20 cellular contexts compared by ENCODE assay signal in the genomic region with DNA sequence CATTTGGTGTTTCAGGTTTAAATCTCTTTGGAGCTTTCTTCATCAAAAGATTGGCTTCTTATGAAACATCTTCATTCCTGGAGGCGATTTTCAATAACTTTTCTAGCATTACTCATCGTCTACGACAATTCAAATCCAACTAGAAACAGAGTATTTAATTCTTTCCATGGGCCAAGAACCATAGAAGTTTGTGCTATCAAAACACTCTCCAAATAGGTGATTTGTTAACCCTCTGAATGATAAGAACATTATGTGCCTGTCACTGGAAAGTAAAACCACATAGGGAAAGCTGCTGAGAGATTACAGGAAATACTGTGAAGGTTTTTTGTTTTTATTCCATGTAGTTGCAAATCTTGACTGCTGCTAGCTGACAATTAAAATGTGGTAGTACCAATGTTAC. TPM values are rescaled to one million over a fixed set of nuclear protein-coding genes. Genes with fewer than 3 reads are reported as not detected.
A peak's percentile ranks its signal among the peaks of the same experiment; 100 is the strongest.
DNase-seq lines count a peak whose midpoint lies in the region; ATAC-seq and TF ChIP-seq lines count a peak whose summit lies in the region.
"Had no signal": no experiment of that assay in that cellular context is flagged by ENCODE, and none has a peak within 500 bp of the region (broad histone marks: within the 10 kb centered on the region; RNA-seq: fewer than 3 reads in every experiment).

No MANE protein-coding gene starts in this region.

- H3K9me3 ChIP-seq in RWPE2 (ENCODE audit: severe bottlenecking), result no peaks in the 10 kb centered on the region
- H3K9me3 ChIP-seq: mucosa of descending colon, SJCRH30 had no signal

- ATAC-seq in RWPE2 (ENCODE audit: low read depth), result peak; percentile 53; the same call in 2 of the 3 replicates
- peak; percentile 51 for ATAC-seq in omental fat pad (ENCODE audit: low FRiP score)
- ATAC-seq: mucosa of descending colon; stimulated activated naive CD8-positive, alpha-beta T cell treated with anti-CD3 and anti-CD28 coated beads, Interleukin-15, Interleukin-2, amounts not matched to agents 100 U/mL and 50 U/mL, for 24 hours had no signal

- no peak overlapping the region for H3K4me3 ChIP-seq in AG10803 (ENCODE audit: low read length)
- H3K4me3 ChIP-seq in RWPE2 (ENCODE audit: severe bottlenecking), result no peak overlapping the region
- H3K4me3 ChIP-seq: heart left ventricle, mucosa of descending colon, SJCRH30 had no signal

- H3K27me3 Mint-ChIP-seq in immature natural killer cell (ENCODE audit: low read depth in 3 of 3), result no peaks in the 10 kb centered on the region
- H3K27me3 Mint-ChIP-seq: activated CD4-positive, alpha-beta T cell treated with anti-CD3 and anti-CD28 coated beads, Interleukin-2, amount 10 ng/mL, durations not matched to agents 24 days and 14 days had no signal

- no peaks in the 10 kb centered on the region for H3K36me3 ChIP-seq in RWPE2 (ENCODE audit: low read depth)
- H3K36me3 ChIP-seq: heart left ventricle, SJCRH30 had no signal

- TF ChIP-seq CTCF in AG10803 (conservative IDR thresholded peaks at IDR 0.05; ENCODE audit: low read length), result no peak
- TF ChIP-seq CTCF in RWPE2 (IDR thresholded peaks at IDR 0.05; ENCODE audit: poor library complexity, severe bottlenecking), result no peak
- no peak for TF ChIP-seq CTCF in omental fat pad (IDR thresholded peaks at IDR 0.05)

- H3K4me1 Mint-ChIP-seq in immature natural killer cell, result no peaks in the 10 kb centered on the region
- H3K4me1 Mint-ChIP-seq: activated CD4-positive, alpha-beta T cell treated with anti-CD3 and anti-CD28 coated beads, Interleukin-2, amount 10 ng/mL, durations not matched to agents 24 days and 14 days; endodermal cell had no signal

- peak overlapping the region; percentile 52 for H3K27ac ChIP-seq in RWPE2 (ENCODE audit: poor library complexity, severe bottlenecking)
- H3K27ac ChIP-seq: SJCRH30 had no signal

- DNase-seq in AG10803 (ENCODE audit: low read depth) (peak; percentile 71), RWPE2 (ENCODE audit: low spot score) (no peak), fibroblast of gingiva (ENCODE audit: low read depth) (peak; percentile 58), omental fat pad (ENCODE audit: low spot score) (no peak), SW 1271 (lab: John Stamatoyannopoulos, UW) (no peak), AG08396 (ENCODE audit: low spot score) (no peak), immature natural killer cell (no peak), OCI-M2 (lab: John Stamatoyannopoulos, UW; ENCODE audit: unreplicated experiment) (no peak)
- DNase-seq: activated CD4-positive, alpha-beta T cell treated with anti-CD3 and anti-CD28 coated beads, Interleukin-2, amount 10 ng/mL, durations not matched to agents 24 days and 14 days; activated naive CD4-positive, alpha-beta T cell treated with anti-CD3 and anti-CD28 coated beads for 36 hours; AML-193; endodermal cell; heart left ventricle; Karpas-422; kidney glomerular epithelial cell; mucosa of descending colon; NCI-H1436 treated with DMSO at 0.1 percent for 48 hours; NCI-H345; SJCRH30; stimulated activated naive CD8-positive, alpha-beta T cell treated with anti-CD3 and anti-CD28 coated beads, Interleukin-15, Interleukin-2, amounts not matched to agents 100 U/mL and 50 U/mL, for 24 hours had no signal

- no peak overlapping the region for H3K4me3 Mint-ChIP-seq in immature natural killer cell
- H3K4me3 Mint-ChIP-seq: activated CD4-positive, alpha-beta T cell treated with anti-CD3 and anti-CD28 coated beads, Interleukin-2, amount 10 ng/mL, durations not matched to agents 24 days and 14 days; activated naive CD4-positive, alpha-beta T cell treated with anti-CD3 and anti-CD28 coated beads for 36 hours; endodermal cell had no signal

- no peaks in the 10 kb centered on the region for H3K36me3 Mint-ChIP-seq in immature natural killer cell

- no peaks in the 10 kb centered on the region for H3K27me3 ChIP-seq in RWPE2 (ENCODE audit: insufficient read depth, poor library complexity, severe bottlenecking)
- H3K27me3 ChIP-seq: heart left ventricle, SJCRH30 had no signal

- peaks cover 0 to 9% (median 1%) of the 10 kb centered on the region in 6 donors for H3K9me3 Mint-ChIP-seq in immature natural killer cell
- H3K9me3 Mint-ChIP-seq: activated CD4-positive, alpha-beta T cell treated with anti-CD3 and anti-CD28 coated beads, Interleukin-2, amount 10 ng/mL, durations not matched to agents 24 days and 14 days; activated naive CD4-positive, alpha-beta T cell treated with anti-CD3 and anti-CD28 coated beads for 36 hours had no signal

- H3K4me1 ChIP-seq in RWPE2 (ENCODE audit: insufficient read depth, poor library complexity, severe bottlenecking), result peaks cover 14% of the 10 kb centered on the region
- H3K4me1 ChIP-seq: SJCRH30 had no signal

- no peak overlapping the region for H3K27ac Mint-ChIP-seq in immature natural killer cell
- H3K27ac Mint-ChIP-seq: activated CD4-positive, alpha-beta T cell treated with anti-CD3 and anti-CD28 coated beads, Interleukin-2, amount 10 ng/mL, durations not matched to agents 24 days and 14 days; activated naive CD4-positive, alpha-beta T cell treated with anti-CD3 and anti-CD28 coated beads for 36 hours; endodermal cell had no signal

RNA-seq across cellular contexts. Expression of a gene that starts 6.9 kb away (rescaled TPM):
- 1,000 to 10,000 TPM in 3 of 4 donors, 100 to 1,000 TPM in 1; 753 to 2,728 (median 2,146) TPM for total RNA-seq in omental fat pad
- polyA plus RNA-seq in immature natural killer cell, result not detected
- total RNA-seq: activated CD4-positive, alpha-beta T cell treated with anti-CD3 and anti-CD28 coated beads, Interleukin-2, amount 10 ng/mL, durations not matched to agents 24 days and 14 days; activated naive CD4-positive, alpha-beta T cell treated with anti-CD3 and anti-CD28 coated beads for 36 hours; endodermal cell had no signal

Comparison
In these comparisons a context has a peak if more than half of its experiments do, and no peak if none do; other contexts are left out.
1. DNase-seq: peak in AG10803 (single experiment) and fibroblast of gingiva (single experiment); none in RWPE2 (single experiment), omental fat pad (single experiment), SW 1271 (0 of 2), AG08396 (single experiment), immature natural killer cell (0 of 3) and OCI-M2 (single experiment).